30 cellular contexts compared by ENCODE assay signal in the genomic region with DNA sequence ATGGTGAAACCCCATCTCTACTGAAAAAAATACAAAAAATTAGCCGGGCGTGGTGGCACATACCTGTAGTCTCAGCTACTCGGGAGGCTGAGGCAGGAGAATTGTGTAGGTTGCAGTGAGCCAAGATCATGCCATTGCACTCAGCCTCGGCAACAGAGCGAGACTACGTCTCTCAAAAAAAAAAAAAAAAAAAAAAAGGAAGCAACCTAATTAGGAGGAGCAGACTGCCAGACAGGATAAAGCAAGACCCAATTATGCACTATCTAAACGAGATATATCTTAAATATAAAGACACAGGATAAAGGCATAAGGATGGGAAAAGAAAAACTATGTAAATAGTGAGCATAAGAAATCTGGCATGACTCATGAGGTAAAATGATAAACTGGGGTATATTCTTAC. TPM values are rescaled to one million over a fixed set of nuclear protein-coding genes. Genes with fewer than 3 reads are reported as not detected.
DNase-seq lines count a peak whose midpoint lies in the region; ATAC-seq and TF ChIP-seq lines count a peak whose summit lies in the region.
"Had no signal": no experiment of that assay in that cellular context is flagged by ENCODE, and none has a peak within 500 bp of the region (broad histone marks: within the 10 kb centered on the region; RNA-seq: fewer than 3 reads in every experiment).

No MANE protein-coding gene starts in this region.

- H3K9me2 ChIP-seq in SK-N-SH, result no peaks in the 10 kb centered on the region
- no peaks in the 10 kb centered on the region for H3K9me2 ChIP-seq in SU-DHL-6 (replicated peaks; ENCODE audit: insufficient read depth, low read length)

- H3K4me3 Mint-ChIP-seq in IgD-negative memory B cell, result peak overlapping the region in 3 of 4 donors; percentile 82 to 97 (median 93)
- peak overlapping the region; percentile 95 to 97 for H3K4me3 Mint-ChIP-seq in effector memory CD8-positive, alpha-beta T cell

- H3K4me1 ChIP-seq in SK-N-SH (ENCODE audit: control insufficient read depth in 1 of 2, insufficient read depth in 2 of 2, low read depth in 1 of 2, low read length in 1 of 2), result peaks cover 6 to 15% of the 10 kb centered on the region in 2 experiments; a peak in 2 of 4 replicates

- H3K36me3 ChIP-seq in SK-N-SH (replicated peaks in 1 of 2; ENCODE audit: control insufficient read depth in 1 of 2, insufficient read depth in 2 of 2, low read length in 1 of 2), result peaks cover 31 to 38% of the 10 kb centered on the region in 2 experiments
- peaks cover 22% of the 10 kb centered on the region for H3K36me3 ChIP-seq in SU-DHL-6 (ENCODE audit: low read length)

- CTCF ChIA-PET in SK-N-SH (lab: Yijun Ruan, JAX), result interaction anchor here (2.2 kb wide), 1 partner anchor 23 kb away, joined by 7 read pairs; no protein-coding TSS in a partner anchor

- POLR2A ChIA-PET in SK-N-SH (lab: Yijun Ruan, JAX), result no interaction called here

- no peaks in the 10 kb centered on the region for H3K9me3 ChIP-seq in SK-N-SH
- H3K9me3 ChIP-seq in SU-DHL-6 (ENCODE audit: insufficient read depth, low read length), result no peaks in the 10 kb centered on the region
- H3K9me3 ChIP-seq: heart right ventricle, pancreas, upper lobe of right lung had no signal

- H3K36me3 Mint-ChIP-seq in IgD-negative memory B cell, result peaks cover 4% of the 10 kb centered on the region
- peaks cover 69% of the 10 kb centered on the region for H3K36me3 Mint-ChIP-seq in effector memory CD8-positive, alpha-beta T cell (ENCODE audit: insufficient read depth)

- no peak for TF ChIP-seq RAD21 in SK-N-SH (IDR thresholded peaks at IDR 0.05; ENCODE audit: low read length)

- H3K9me3 Mint-ChIP-seq in IgD-negative memory B cell, result no peaks in the 10 kb centered on the region
- H3K9me3 Mint-ChIP-seq in effector memory CD8-positive, alpha-beta T cell, result no peaks in the 10 kb centered on the region
- H3K9me3 Mint-ChIP-seq: naive thymus-derived CD8-positive, alpha-beta T cell; T-cell had no signal

- H3K27ac ChIP-seq in SK-N-SH (ENCODE audit: low read depth in 2 of 2, low read length in 1 of 2) (no peak overlapping the region), SU-DHL-6 (ENCODE audit: low read depth, low read length) (peak overlapping the region; percentile 79)
- H3K27ac ChIP-seq: epithelial cell of prostate, heart right ventricle had no signal

- no peak overlapping the region for H3K9ac ChIP-seq in SK-N-SH
- H3K9ac ChIP-seq in SU-DHL-6 (ENCODE audit: low read length), result 0 out of 2 replicates have a peak overlapping the region, but pooled peaks have one; percentile 6

- ATAC-seq in SK-N-SH treated with all-trans-retinoic acid at 6 μM for 48 hours, result no peak
- ATAC-seq in effector memory CD8-positive, alpha-beta T cell (replicated peaks), result no peak
- no peak for ATAC-seq in GM21360 (IDR thresholded peaks at IDR 0.05; ENCODE audit: unreplicated experiment)
- ATAC-seq: heart right ventricle; left colon; naive thymus-derived CD8-positive, alpha-beta T cell; pancreas; Right ventricle myocardium inferior; sciatic nerve; T-cell; upper lobe of right lung had no signal

- TF ChIP-seq CTCF in SK-N-SH (IDR thresholded peaks at IDR 0.05) (no peak), SU-DHL-6 (IDR thresholded peaks at IDR 0.05; ENCODE audit: insufficient read depth, low read length, poor library complexity, severe bottlenecking) (no peak)

- H4K20me1 ChIP-seq in SK-N-SH (ENCODE audit: insufficient read depth) (peaks cover 50% of the 10 kb centered on the region), SU-DHL-6 (ENCODE audit: low read depth, low read length) (no peaks in the 10 kb centered on the region; the same call in 1 of the 2 replicates)

- H3K4me3 ChIP-seq in SK-N-SH (ENCODE audit: low read depth in 2 of 2, low read length in 1 of 2) (no peak overlapping the region), SU-DHL-6 (ENCODE audit: insufficient read depth, low read length, poor library complexity, severe bottlenecking) (no peak overlapping the region)
- H3K4me3 ChIP-seq: cardiac muscle cell, heart right ventricle, pancreas, upper lobe of right lung had no signal

- H3K27me3 Mint-ChIP-seq in IgD-negative memory B cell, result no peaks in the 10 kb centered on the region
- no peaks in the 10 kb centered on the region for H3K27me3 Mint-ChIP-seq in effector memory CD8-positive, alpha-beta T cell
- H3K27me3 Mint-ChIP-seq: naive thymus-derived CD8-positive, alpha-beta T cell; T-cell had no signal

- H3K27ac Mint-ChIP-seq in IgD-negative memory B cell, result peak overlapping the region in 2 of 3 donors; percentile 65 to 97
- H3K27ac Mint-ChIP-seq in effector memory CD8-positive, alpha-beta T cell, result no peak overlapping the region

- H3K4me1 Mint-ChIP-seq in IgD-negative memory B cell, result peaks cover 46 to 58% (median 46%) of the 10 kb centered on the region in 3 donors
- H3K4me1 Mint-ChIP-seq in effector memory CD8-positive, alpha-beta T cell (ENCODE audit: low read depth in 2 of 2), result peaks cover 46 to 63% of the 10 kb centered on the region in 2 donors

- H3K27me3 ChIP-seq in SK-N-SH (ENCODE audit: insufficient read depth), result no peaks in the 10 kb centered on the region
- H3K27me3 ChIP-seq in SU-DHL-6 (ENCODE audit: low read length), result no peaks in the 10 kb centered on the region
- H3K27me3 ChIP-seq: cardiac muscle cell, dorsolateral prefrontal cortex, heart right ventricle, pancreas, upper lobe of right lung had no signal

- H3K4me2 ChIP-seq in SK-N-SH (no peak overlapping the region), SU-DHL-6 (ENCODE audit: low read depth, low read length, poor library complexity, severe bottlenecking) (peak overlapping the region; percentile 76)

- 81% methylated on average over 7 of the region's 7 CpGs for WGBS in SK-N-SH (ENCODE audit: low lambda C conversion rate)

- H3K79me2 ChIP-seq in SK-N-SH (ENCODE audit: insufficient read depth) (peaks cover 87% of the 10 kb centered on the region), SU-DHL-6 (ENCODE audit: insufficient read depth, low read length) (peaks cover 82% of the 10 kb centered on the region)

- TF ChIP-seq EP300 in SK-N-SH (IDR thresholded peaks at IDR 0.05; ENCODE audit: borderline replicate concordance in 1 of 2, low read depth in 1 of 2, low read length in 1 of 2), result no peak

- H3F3A ChIP-seq in SK-N-SH (replicated peaks; ENCODE audit: insufficient read depth) (no peaks in the 10 kb centered on the region), SU-DHL-6 (ENCODE audit: insufficient read depth) (peaks cover 22% of the 10 kb centered on the region; the same call in 1 of the 2 replicates)

- H2AFZ ChIP-seq in SK-N-SH (ENCODE audit: low read depth) (no peak overlapping the region), SU-DHL-6 (ENCODE audit: low read depth, low read length, severe bottlenecking) (no peak overlapping the region)

- no peak for DNase-seq in SK-N-SH
- no peak for DNase-seq in effector memory CD8-positive, alpha-beta T cell
- DNase-seq in SW480 (ENCODE audit: low spot score), result no peak
- no peak for DNase-seq in DMS153 (lab: John Stamatoyannopoulos, UW)
- DNase-seq: 8988T; activated CD4-positive, alpha-beta T cell treated with anti-CD3 and anti-CD28 coated beads, Interleukin-2, amount 50 U/mL, for 48 hours; activated naive CD4-positive, alpha-beta T cell; activated T-cell treated with anti-CD3 and anti-CD28 coated beads for 4 hours; AML-193; COR-L47; DND-41; dorsolateral prefrontal cortex; heart right ventricle; left colon; naive thymus-derived CD8-positive, alpha-beta T cell; NCI-H1417 treated with DMSO at 0.1 percent for 48 hours; NCI-H2171; NCI-H524 treated with DMSO at 0.1 percent for 48 hours; OCI-M1; pancreas; T-cell; upper lobe of right lung had no signal

TF ChIP-seq in SK-N-SH, 30 proteins besides CTCF, POLR2A, EP300 and RAD21:
- TF ChIP-seq TAF1 (IDR thresholded peaks at IDR 0.05; ENCODE audit: borderline replicate concordance, low read depth, low read length), result no peak
- TF ChIP-seq MEF2A (IDR thresholded peaks at IDR 0.05; ENCODE audit: borderline replicate concordance, low read depth), result no peak
- TF ChIP-seq GATA2 (CRISPR knock-in tag; IDR thresholded peaks at IDR 0.05), result peak; percentile 26; the same call in 1 of the 2 replicates
- no peak for TF ChIP-seq NFIC (IDR thresholded peaks at IDR 0.05; ENCODE audit: borderline replicate concordance)

TF ChIP-seq in SK-N-SH treated with all-trans-retinoic acid at 6 μM for 48 hours, 23 proteins besides CTCF, POLR2A, EP300 and RAD21:
- no peak for TF ChIP-seq TOX (CRISPR knock-in tag; IDR thresholded peaks at IDR 0.05; ENCODE audit: borderline replicate concordance)
- TF ChIP-seq ZFP30 (CRISPR knock-in tag; IDR thresholded peaks at IDR 0.05), result no peak
- TF ChIP-seq BACH2 (CRISPR knock-in tag; IDR thresholded peaks at IDR 0.05; ENCODE audit: borderline replicate concordance), result no peak
- TF ChIP-seq, protein P1, sequence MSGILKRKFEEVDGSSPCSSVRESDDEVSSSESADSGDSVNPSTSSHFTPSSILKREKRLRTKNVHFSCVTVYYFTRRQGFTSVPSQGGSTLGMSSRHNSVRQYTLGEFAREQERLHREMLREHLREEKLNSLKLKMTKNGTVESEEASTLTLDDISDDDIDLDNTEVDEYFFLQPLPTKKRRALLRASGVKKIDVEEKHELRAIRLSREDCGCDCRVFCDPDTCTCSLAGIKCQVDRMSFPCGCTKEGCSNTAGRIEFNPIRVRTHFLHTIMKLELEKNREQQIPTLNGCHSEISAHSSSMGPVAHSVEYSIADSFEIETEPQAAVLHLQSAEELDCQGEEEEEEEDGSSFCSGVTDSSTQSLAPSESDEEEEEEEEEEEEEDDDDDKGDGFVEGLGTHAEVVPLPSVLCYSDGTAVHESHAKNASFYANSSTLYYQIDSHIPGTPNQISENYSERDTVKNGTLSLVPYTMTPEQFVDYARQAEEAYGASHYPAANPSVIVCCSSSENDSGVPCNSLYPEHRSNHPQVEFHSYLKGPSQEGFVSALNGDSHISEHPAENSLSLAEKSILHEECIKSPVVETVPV (CRISPR knock-in tag; IDR thresholded peaks at IDR 0.05), result no peak
- no peak for TF ChIP-seq CSDC2 (CRISPR knock-in tag; IDR thresholded peaks at IDR 0.05)
- TF ChIP-seq SNAI2 (CRISPR knock-in tag; IDR thresholded peaks at IDR 0.05), result no peak
- TF ChIP-seq ZNF70 (CRISPR knock-in tag; IDR thresholded peaks at IDR 0.05), result no peak

RNA-seq across cellular contexts. Expression of a gene that starts 5.0 kb away (rescaled TPM):
- polyA plus RNA-seq in SK-N-SH (2012; rRNA removed) (37.0 and 39.6 TPM in 2 replicates), IgD-negative memory B cell (78.0 TPM)
- 27.5 and 32.6 TPM in 2 replicates for polyA plus RNA-seq in SK-N-SH (2012; cell fraction: cytosol; rRNA removed)
- polyA plus RNA-seq in SK-N-SH (2012; cell fraction: nucleus; rRNA removed), result 39.7 and 55.5 TPM in 2 replicates

RNA-seq across cellular contexts. Expression of a gene that starts 59.4 kb away (rescaled TPM):
- polyA plus RNA-seq in SK-N-SH (2012; rRNA removed) (31.9 and 38.7 TPM in 2 replicates), IgD-negative memory B cell (37.5 TPM)
- 39.8 and 48.0 TPM in 2 replicates for polyA plus RNA-seq in SK-N-SH (2012; cell fraction: cytosol; rRNA removed)
- polyA plus RNA-seq in SK-N-SH (2012; cell fraction: nucleus; rRNA removed), result 71.8 and 77.3 TPM in 2 replicates

Comparison
In these comparisons a context has a peak if more than half of its experiments do, and no peak if none do; other contexts are left out.
1. H3K27ac Mint-ChIP-seq: peak in IgD-negative memory B cell (2 of 3); none in effector memory CD8-positive, alpha-beta T cell (0 of 2).